In genomic region chr10:60989400-60989876, GRCh38 we compare ENCODE assay signal across 1 cellular context.
TF ChIP-seq lines count a peak whose summit lies in the region.

No MANE protein-coding gene starts in this region.

TF ChIP-seq in K562, 482 proteins besides CTCF, POLR2A, EP300 and RAD21 (continued from another document and continues in another):
- TF ChIP-seq ZNF23 (CRISPR knock-in tag; IDR thresholded peaks at IDR 0.05) = no peak
- no peak for TF ChIP-seq SFPQ (IDR thresholded peaks at IDR 0.05; ENCODE audit: low read depth, low read length)
- TF ChIP-seq ZNF57 (CRISPR knock-in tag; IDR thresholded peaks at IDR 0.05) = no peak
- TF ChIP-seq MAFK (IDR thresholded peaks at IDR 0.05; ENCODE audit: low read length) = no peak
- no peak for TF ChIP-seq KDM2B (CRISPR knock-in tag; IDR thresholded peaks at IDR 0.05)
- TF ChIP-seq, protein P1, sequence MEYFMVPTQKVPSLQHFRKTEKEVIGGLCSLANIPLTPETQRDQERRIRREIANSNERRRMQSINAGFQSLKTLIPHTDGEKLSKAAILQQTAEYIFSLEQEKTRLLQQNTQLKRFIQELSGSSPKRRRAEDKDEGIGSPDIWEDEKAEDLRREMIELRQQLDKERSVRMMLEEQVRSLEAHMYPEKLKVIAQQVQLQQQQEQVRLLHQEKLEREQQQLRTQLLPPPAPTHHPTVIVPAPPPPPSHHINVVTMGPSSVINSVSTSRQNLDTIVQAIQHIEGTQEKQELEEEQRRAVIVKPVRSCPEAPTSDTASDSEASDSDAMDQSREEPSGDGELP (CRISPR knock-in tag; IDR thresholded peaks at IDR 0.05; ENCODE audit: borderline replicate concordance) = no peak
- no peak for TF ChIP-seq SIN3B (IDR thresholded peaks at IDR 0.05; ENCODE audit: low read depth)
- peak; percentile 89 for TF ChIP-seq MEIS2 (IDR thresholded peaks at IDR 0.05; ENCODE audit: partially characterized antibody)
- TF ChIP-seq ETS1 (conservative IDR thresholded peaks at IDR 0.05; ENCODE audit: control insufficient read depth, low read depth, low read length) = no peak
- no peak for TF ChIP-seq ZNF668 (CRISPR knock-in tag; IDR thresholded peaks at IDR 0.05)
- TF ChIP-seq FOS (IDR thresholded peaks at IDR 0.05; ENCODE audit: extremely low read depth, insufficient read length) = no peak
- no peak for TF ChIP-seq IRF2 (CRISPR knock-in tag; IDR thresholded peaks at IDR 0.05)
- TF ChIP-seq, protein P2, sequence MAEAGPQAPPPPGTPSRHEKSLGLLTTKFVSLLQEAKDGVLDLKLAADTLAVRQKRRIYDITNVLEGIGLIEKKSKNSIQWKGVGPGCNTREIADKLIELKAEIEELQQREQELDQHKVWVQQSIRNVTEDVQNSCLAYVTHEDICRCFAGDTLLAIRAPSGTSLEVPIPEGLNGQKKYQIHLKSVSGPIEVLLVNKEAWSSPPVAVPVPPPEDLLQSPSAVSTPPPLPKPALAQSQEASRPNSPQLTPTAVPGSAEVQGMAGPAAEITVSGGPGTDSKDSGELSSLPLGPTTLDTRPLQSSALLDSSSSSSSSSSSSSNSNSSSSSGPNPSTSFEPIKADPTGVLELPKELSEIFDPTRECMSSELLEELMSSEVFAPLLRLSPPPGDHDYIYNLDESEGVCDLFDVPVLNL (CRISPR knock-in tag; IDR thresholded peaks at IDR 0.05; ENCODE audit: low read depth) = no peak
- TF ChIP-seq U2AF1 (optimal IDR thresholded peaks at IDR 0.05; ENCODE audit: low read depth, low read length) = no peak
- no peak for TF ChIP-seq UBTF (IDR thresholded peaks at IDR 0.05; ENCODE audit: borderline replicate concordance in 1 of 2, low read depth in 2 of 2, low read length in 2 of 2)
- TF ChIP-seq ZFP91 (CRISPR knock-in tag; IDR thresholded peaks at IDR 0.05) = no peak
- peak; percentile 46 to 68; a peak in 3 of 4 replicates for TF ChIP-seq KDM1A (IDR thresholded peaks at IDR 0.05)
- peak in 1 of 2 experiments; percentile 89; a peak in 1 of 3 replicates for TF ChIP-seq CBX3 (IDR thresholded peaks at IDR 0.05; ENCODE audit: borderline replicate concordance in 1 of 2, low read length in 2 of 2)
- 0 out of 2 replicates have a peak, but pooled peaks have one; percentile 31 for TF ChIP-seq SMAD4 (CRISPR knock-in tag; conservative IDR thresholded peaks at IDR 0.05)
- 0 out of 2 replicates have a peak, but pooled peaks have one; percentile 33 for TF ChIP-seq EP400 (IDR thresholded peaks at IDR 0.05)
- no peak for TF ChIP-seq ZNF512 (tag; IDR thresholded peaks at IDR 0.05)
- TF ChIP-seq, protein P3, sequence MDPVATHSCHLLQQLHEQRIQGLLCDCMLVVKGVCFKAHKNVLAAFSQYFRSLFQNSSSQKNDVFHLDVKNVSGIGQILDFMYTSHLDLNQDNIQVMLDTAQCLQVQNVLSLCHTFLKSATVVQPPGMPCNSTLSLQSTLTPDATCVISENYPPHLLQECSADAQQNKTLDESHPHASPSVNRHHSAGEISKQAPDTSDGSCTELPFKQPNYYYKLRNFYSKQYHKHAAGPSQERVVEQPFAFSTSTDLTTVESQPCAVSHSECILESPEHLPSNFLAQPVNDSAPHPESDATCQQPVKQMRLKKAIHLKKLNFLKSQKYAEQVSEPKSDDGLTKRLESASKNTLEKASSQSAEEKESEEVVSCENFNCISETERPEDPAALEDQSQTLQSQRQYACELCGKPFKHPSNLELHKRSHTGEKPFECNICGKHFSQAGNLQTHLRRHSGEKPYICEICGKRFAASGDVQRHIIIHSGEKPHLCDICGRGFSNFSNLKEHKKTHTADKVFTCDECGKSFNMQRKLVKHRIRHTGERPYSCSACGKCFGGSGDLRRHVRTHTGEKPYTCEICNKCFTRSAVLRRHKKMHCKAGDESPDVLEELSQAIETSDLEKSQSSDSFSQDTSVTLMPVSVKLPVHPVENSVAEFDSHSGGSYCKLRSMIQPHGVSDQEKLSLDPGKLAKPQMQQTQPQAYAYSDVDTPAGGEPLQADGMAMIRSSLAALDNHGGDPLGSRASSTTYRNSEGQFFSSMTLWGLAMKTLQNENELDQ (CRISPR knock-in tag; IDR thresholded peaks at IDR 0.05; ENCODE audit: borderline replicate concordance) = no peak
- TF ChIP-seq CSDE1 (IDR thresholded peaks at IDR 0.05) = no peak
- TF ChIP-seq SMARCA4 (IDR thresholded peaks at IDR 0.05) = peak; percentile 78
- TF ChIP-seq SNAPC5 (CRISPR knock-in tag; IDR thresholded peaks at IDR 0.05) = no peak
- TF ChIP-seq NCOA2 (IDR thresholded peaks at IDR 0.05; ENCODE audit: partially characterized antibody in 2 of 2) = no peak
- TF ChIP-seq NFE2 (IDR thresholded peaks at IDR 0.05; ENCODE audit: low read depth) = 0 out of 2 replicates have a peak, but pooled peaks have one; percentile 8
- no peak for TF ChIP-seq CCAR2 (IDR thresholded peaks at IDR 0.05; ENCODE audit: low read depth, low read length)
- TF ChIP-seq ZNF431 (CRISPR knock-in tag; IDR thresholded peaks at IDR 0.05) = no peak
- TF ChIP-seq, protein P4, sequence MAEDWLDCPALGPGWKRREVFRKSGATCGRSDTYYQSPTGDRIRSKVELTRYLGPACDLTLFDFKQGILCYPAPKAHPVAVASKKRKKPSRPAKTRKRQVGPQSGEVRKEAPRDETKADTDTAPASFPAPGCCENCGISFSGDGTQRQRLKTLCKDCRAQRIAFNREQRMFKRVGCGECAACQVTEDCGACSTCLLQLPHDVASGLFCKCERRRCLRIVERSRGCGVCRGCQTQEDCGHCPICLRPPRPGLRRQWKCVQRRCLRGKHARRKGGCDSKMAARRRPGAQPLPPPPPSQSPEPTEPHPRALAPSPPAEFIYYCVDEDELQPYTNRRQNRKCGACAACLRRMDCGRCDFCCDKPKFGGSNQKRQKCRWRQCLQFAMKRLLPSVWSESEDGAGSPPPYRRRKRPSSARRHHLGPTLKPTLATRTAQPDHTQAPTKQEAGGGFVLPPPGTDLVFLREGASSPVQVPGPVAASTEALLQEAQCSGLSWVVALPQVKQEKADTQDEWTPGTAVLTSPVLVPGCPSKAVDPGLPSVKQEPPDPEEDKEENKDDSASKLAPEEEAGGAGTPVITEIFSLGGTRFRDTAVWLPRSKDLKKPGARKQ (CRISPR knock-in tag; IDR thresholded peaks at IDR 0.05) = no peak
- TF ChIP-seq, protein P5, sequence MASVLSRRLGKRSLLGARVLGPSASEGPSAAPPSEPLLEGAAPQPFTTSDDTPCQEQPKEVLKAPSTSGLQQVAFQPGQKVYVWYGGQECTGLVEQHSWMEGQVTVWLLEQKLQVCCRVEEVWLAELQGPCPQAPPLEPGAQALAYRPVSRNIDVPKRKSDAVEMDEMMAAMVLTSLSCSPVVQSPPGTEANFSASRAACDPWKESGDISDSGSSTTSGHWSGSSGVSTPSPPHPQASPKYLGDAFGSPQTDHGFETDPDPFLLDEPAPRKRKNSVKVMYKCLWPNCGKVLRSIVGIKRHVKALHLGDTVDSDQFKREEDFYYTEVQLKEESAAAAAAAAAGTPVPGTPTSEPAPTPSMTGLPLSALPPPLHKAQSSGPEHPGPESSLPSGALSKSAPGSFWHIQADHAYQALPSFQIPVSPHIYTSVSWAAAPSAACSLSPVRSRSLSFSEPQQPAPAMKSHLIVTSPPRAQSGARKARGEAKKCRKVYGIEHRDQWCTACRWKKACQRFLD (CRISPR knock-in tag; IDR thresholded peaks at IDR 0.05) = no peak
- peak in 1 of 2 experiments; percentile 82; a peak in 2 of 4 replicates for TF ChIP-seq FOXA3 (CRISPR knock-in tag; conservative IDR thresholded peaks at IDR 0.05 in 1 of 2, IDR thresholded peaks at IDR 0.05 in 1 of 2)
- no peak for TF ChIP-seq SRSF3 (IDR thresholded peaks at IDR 0.05; ENCODE audit: insufficient read depth, low read length)
- TF ChIP-seq XRCC3 (IDR thresholded peaks at IDR 0.05) = no peak
- peak; percentile 80 for TF ChIP-seq ETV1 (tag; conservative IDR thresholded peaks at IDR 0.05; ENCODE audit: low read depth)
- no peak for TF ChIP-seq JUN (IDR thresholded peaks at IDR 0.05; ENCODE audit: borderline replicate concordance, low read depth, low read length)
- no peak for TF ChIP-seq JUN (CRISPR knock-in tag; IDR thresholded peaks at IDR 0.05; ENCODE audit: borderline replicate concordance)
- TF ChIP-seq KAT2B (IDR thresholded peaks at IDR 0.05; ENCODE audit: low read depth, low read length) = no peak
- TF ChIP-seq HDAC3 (IDR thresholded peaks at IDR 0.05; ENCODE audit: borderline replicate concordance, partially characterized antibody) = peak; percentile 42
- TF ChIP-seq ZNF263 (CRISPR knock-in tag; IDR thresholded peaks at IDR 0.05; ENCODE audit: borderline replicate concordance) = no peak
- TF ChIP-seq HNRNPUL1 (IDR thresholded peaks at IDR 0.05; ENCODE audit: low read length) = no peak
- no peak for TF ChIP-seq CCNT2 (IDR thresholded peaks at IDR 0.05; ENCODE audit: borderline replicate concordance, extremely low read depth, insufficient read length, low read depth, low read length)
- no peak for TF ChIP-seq BACH1 (tag; IDR thresholded peaks at IDR 0.05)
- no peak for TF ChIP-seq SMARCC2 (IDR thresholded peaks at IDR 0.05; ENCODE audit: low read depth)
- TF ChIP-seq FIP1L1 (IDR thresholded peaks at IDR 0.05; ENCODE audit: low read depth, low read length, poor library complexity, severe bottlenecking) = no peak
- peak; percentile 81; the same call in 1 of the 2 replicates for TF ChIP-seq MTA1 (IDR thresholded peaks at IDR 0.05; ENCODE audit: borderline replicate concordance)
- TF ChIP-seq THRAP3 (IDR thresholded peaks at IDR 0.05; ENCODE audit: borderline replicate concordance) = no peak
- peak; percentile 55; the same call in 1 of the 2 replicates for TF ChIP-seq NCOA1 (IDR thresholded peaks at IDR 0.05; ENCODE audit: low read depth)
